Comparison of ENCODE assay signal across 8 cellular contexts in the genomic region with DNA sequence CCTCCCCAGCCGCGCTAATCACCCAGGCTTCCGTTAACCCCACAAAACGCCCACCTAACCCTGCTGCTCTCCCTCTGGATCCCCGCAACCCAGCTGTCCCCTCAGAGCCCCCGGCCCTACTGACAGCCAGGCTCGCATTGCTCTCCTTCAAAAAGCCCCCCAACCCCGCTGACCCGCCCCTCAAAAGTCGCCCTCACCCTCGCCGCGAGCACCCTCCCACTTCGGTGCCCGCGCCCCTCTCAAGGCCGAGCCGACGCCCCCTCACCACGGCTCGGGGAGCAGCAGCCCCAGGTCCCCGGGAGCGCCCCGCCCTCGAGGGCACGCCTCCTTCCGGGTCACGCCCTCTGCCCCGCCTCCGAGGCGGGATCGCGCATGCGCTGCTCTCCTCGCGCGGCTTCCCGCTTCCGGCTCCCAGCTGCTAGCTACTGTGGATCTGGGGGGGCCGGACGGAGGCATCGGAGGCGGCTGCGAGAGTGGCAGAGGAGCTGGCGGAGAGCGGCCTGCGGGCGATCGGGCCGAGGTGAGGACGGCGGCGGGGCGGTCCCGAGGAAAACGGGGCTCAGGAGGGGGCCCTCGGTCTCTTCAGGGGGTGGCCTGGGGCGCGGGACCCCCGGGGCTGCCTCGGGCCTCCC. TPM values are rescaled to one million over a fixed set of nuclear protein-coding genes. Genes with fewer than 3 reads are reported as not detected.
DNase-seq lines count a peak whose midpoint lies in the region; TF ChIP-seq lines count a peak whose summit lies in the region.

No MANE protein-coding gene starts in this region.

- peaks cover 33% of the 10 kb centered on the region for H3K4me1 Mint-ChIP-seq in activated naive CD8-positive, alpha-beta T cell treated with anti-CD3 and anti-CD28 coated beads for 36 hours
- H3K4me1 Mint-ChIP-seq in glutamatergic neuron (ENCODE audit: low read depth, unreplicated experiment) = peaks cover 6% of the 10 kb centered on the region

- peak; percentile 96 for DNase-seq in HEK293T (ENCODE audit: extremely low spot score)
- peak; percentile 64 for DNase-seq in NCI-H1048 (lab: John Stamatoyannopoulos, UW)
- DNase-seq in SKM-1 (lab: John Stamatoyannopoulos, UW; ENCODE audit: unreplicated experiment) = peak; percentile 21
- peak; percentile 94 for DNase-seq in activated naive CD8-positive, alpha-beta T cell treated with anti-CD3 and anti-CD28 coated beads for 36 hours
- DNase-seq in glutamatergic neuron = peak; percentile 94
- peak; percentile 99 for DNase-seq in osteoblast (ENCODE audit: insufficient read length, low spot score, missing footprints)

- H3K36me3 Mint-ChIP-seq in activated naive CD8-positive, alpha-beta T cell treated with anti-CD3 and anti-CD28 coated beads for 36 hours = peaks cover 8% of the 10 kb centered on the region
- no peaks in the 10 kb centered on the region for H3K36me3 Mint-ChIP-seq in glutamatergic neuron (ENCODE audit: unreplicated experiment)

- H3K27me3 ChIP-seq in osteoblast (ENCODE audit: insufficient read depth, low read length) = no peaks in the 10 kb centered on the region

- peaks cover 9% of the 10 kb centered on the region for H4K20me1 ChIP-seq in osteoblast (ENCODE audit: insufficient read depth, low read length)

- CTCF ChIA-PET in HEK293T (lab: Yijun Ruan, JAX) = no interaction called here

- peak overlapping the region; percentile 89 for H3K4me2 ChIP-seq in osteoblast (ENCODE audit: insufficient read depth, low read length)

- H3K4me3 ChIP-seq in osteoblast (ENCODE audit: insufficient read depth, low read length) = peak overlapping the region; percentile 96

- H3K79me2 ChIP-seq in osteoblast (ENCODE audit: insufficient read depth, low read length) = peaks cover 29% of the 10 kb centered on the region

- peak overlapping the region; percentile 85 for H3K4me3 Mint-ChIP-seq in activated naive CD8-positive, alpha-beta T cell treated with anti-CD3 and anti-CD28 coated beads for 36 hours
- H3K4me3 Mint-ChIP-seq in glutamatergic neuron (ENCODE audit: unreplicated experiment) = peak overlapping the region; percentile 93

- TF ChIP-seq CTCF in glutamatergic neuron (IDR thresholded peaks at IDR 0.05; ENCODE audit: partially characterized antibody, unreplicated experiment) (no peak), osteoblast (IDR thresholded peaks at IDR 0.05; ENCODE audit: extremely low read depth, low read depth, low read length) (no peak)

- H3K9me3 ChIP-seq in ES-I3 (ENCODE audit: control insufficient read depth, insufficient read depth, low read length) = no peaks in the 10 kb centered on the region
- no peaks in the 10 kb centered on the region for H3K9me3 ChIP-seq in osteoblast (ENCODE audit: low read depth, low read length)

- H2AFZ ChIP-seq in osteoblast (ENCODE audit: low read length) = peak overlapping the region; percentile 72

- peak overlapping the region; percentile 82 for H3K27ac Mint-ChIP-seq in activated naive CD8-positive, alpha-beta T cell treated with anti-CD3 and anti-CD28 coated beads for 36 hours
- peak overlapping the region; percentile 84 for H3K27ac Mint-ChIP-seq in glutamatergic neuron (ENCODE audit: unreplicated experiment)

- H3K4me1 ChIP-seq in ES-I3 (ENCODE audit: insufficient read depth, low read length) (peaks cover 18% of the 10 kb centered on the region), osteoblast (ENCODE audit: insufficient read depth, low read length) (peaks cover 33% of the 10 kb centered on the region)

- H3K27ac ChIP-seq in osteoblast (ENCODE audit: low read depth, low read length) (peak overlapping the region; percentile 58), temporal lobe (ENCODE audit: low read depth, low read length) (peak overlapping the region; percentile 14)

- H3K36me3 ChIP-seq in ES-I3 (ENCODE audit: insufficient read depth, low read length) = no peaks in the 10 kb centered on the region
- no peaks in the 10 kb centered on the region for H3K36me3 ChIP-seq in osteoblast (ENCODE audit: insufficient read depth, low read length)

- H3K9me3 Mint-ChIP-seq in activated naive CD8-positive, alpha-beta T cell treated with anti-CD3 and anti-CD28 coated beads for 36 hours = no peaks in the 10 kb centered on the region
- H3K9me3 Mint-ChIP-seq in glutamatergic neuron (ENCODE audit: unreplicated experiment) = peaks cover 9% of the 10 kb centered on the region

- peak overlapping the region; percentile 83 for H3K9ac ChIP-seq in ES-I3 (ENCODE audit: low read depth, low read length)

- H3K27me3 Mint-ChIP-seq in activated naive CD8-positive, alpha-beta T cell treated with anti-CD3 and anti-CD28 coated beads for 36 hours = no peaks in the 10 kb centered on the region
- H3K27me3 Mint-ChIP-seq in glutamatergic neuron (ENCODE audit: unreplicated experiment) = peaks cover 8% of the 10 kb centered on the region

- POLR2A ChIA-PET in HEK293T (lab: Yijun Ruan, JAX) = interaction anchor here (0.6 to 1.7 kb wide), 4 partner anchors 12 to 127 kb away, joined by 3 to 6 read pairs (median 4); partner anchors contain the start of gene MCOLN1

TF ChIP-seq in HEK293T, 16 proteins besides CTCF, POLR2A, EP300 and RAD21:
- TF ChIP-seq ARNT (IDR thresholded peaks at IDR 0.05) (no peak), FOXK2 (IDR thresholded peaks at IDR 0.05) (no peak), SP1 (IDR thresholded peaks at IDR 0.05) (peak; percentile 32; the same call in 1 of the 2 replicates), BHLHE40 (IDR thresholded peaks at IDR 0.05; ENCODE audit: borderline replicate concordance) (no peak)
TF ChIP-seq in HEK293T: peak in this region for 1.

RNA-seq across cellular contexts. Expression of gene ARHGEF18, which starts 46.1 kb away (rescaled TPM):
- 10 to 100 TPM; 26.3 to 30.8 TPM for total RNA-seq in activated naive CD8-positive, alpha-beta T cell treated with anti-CD3 and anti-CD28 coated beads for 36 hours
- total RNA-seq in glutamatergic neuron (ENCODE audit: unreplicated experiment) = 44.1 TPM
- 32.1 and 44.5 TPM in 2 replicates for total RNA-seq in osteoblast
- 23.8 TPM for total RNA-seq in temporal lobe

Comparison
In these comparisons a context has a peak if more than half of its experiments do, and no peak if none do; other contexts are left out.
1. Peak in every context shown above with its lines: DNase-seq, H3K4me3 ChIP-seq and H3K27ac ChIP-seq.
2. DNase-seq: peak in every context shown above with its lines; median percentile 99 in osteoblast; 96 in HEK293T; 94 in activated naive CD8-positive, alpha-beta T cell treated with anti-CD3 and anti-CD28 coated beads for 36 hours; 94 in glutamatergic neuron; 64 in NCI-H1048; 21 in SKM-1.